Comparison of ENCODE assay signal across 12 cellular contexts in genomic region chr3:173037840-173038483, GRCh38.
"Had no signal": no experiment of that assay in that cellular context is flagged by ENCODE, and none has a peak within 500 bp of the region (broad histone marks: within the 10 kb centered on the region; RNA-seq: fewer than 3 reads in every experiment).

No MANE protein-coding gene starts in this region.

- H3K27me3 Mint-ChIP-seq: activated naive CD4-positive, alpha-beta T cell treated with anti-CD3 and anti-CD28 coated beads, Interleukin-2, amount 50 U/mL, for 24 hours; dendritic cell treated with granulocyte-macrophage colony-stimulating factor and Interleukin-4, amounts not matched to agents 40 ng/mL and 50 ng/mL, for 4 days; T-helper 17 cell had no signal

- H3K27me3 ChIP-seq: body of pancreas, esophagus muscularis mucosa, upper lobe of right lung had no signal

- H3K36me3 ChIP-seq: esophagus muscularis mucosa, upper lobe of right lung had no signal

- FAIRE-seq: islet of Langerhans had no signal

- H3K9me3 ChIP-seq: body of pancreas, esophagus muscularis mucosa, psoas muscle, upper lobe of right lung had no signal

- H3K4me3 Mint-ChIP-seq: activated naive CD4-positive, alpha-beta T cell treated with anti-CD3 and anti-CD28 coated beads, Interleukin-2, amount 50 U/mL, for 24 hours; dendritic cell treated with granulocyte-macrophage colony-stimulating factor and Interleukin-4, amounts not matched to agents 40 ng/mL and 50 ng/mL, for 4 days; T-helper 17 cell had no signal

- DNase-seq: amniotic stem cell; body of pancreas; psoas muscle; stimulated activated CD4-positive, alpha-beta T cell treated with anti-CD3 and anti-CD28 coated beads, Interleukin-12 subunit alpha, Interleukin-12 subunit beta, amount 100 ng/mL, for 4 hours; stimulated activated CD4-positive, alpha-beta T cell treated with anti-CD3 and anti-CD28 coated beads, Interleukin-2, amount 100 ng/mL, for 48 hours; stimulated activated naive CD4-positive, alpha-beta T cell treated with Interleukin-2 at 50 U/mL for 16 hours; T-helper 17 cell; upper lobe of right lung had no signal

- H3K4me1 Mint-ChIP-seq: activated naive CD4-positive, alpha-beta T cell treated with anti-CD3 and anti-CD28 coated beads, Interleukin-2, amount 50 U/mL, for 24 hours; T-helper 17 cell had no signal

- H3K9me3 Mint-ChIP-seq: dendritic cell treated with granulocyte-macrophage colony-stimulating factor and Interleukin-4, amounts not matched to agents 40 ng/mL and 50 ng/mL, for 4 days had no signal

- H3K36me3 Mint-ChIP-seq: activated naive CD4-positive, alpha-beta T cell treated with anti-CD3 and anti-CD28 coated beads, Interleukin-2, amount 50 U/mL, for 24 hours had no signal

- H3K27ac ChIP-seq: body of pancreas, esophagus muscularis mucosa, psoas muscle, upper lobe of right lung had no signal

- ATAC-seq: body of pancreas, psoas muscle, T-helper 17 cell, upper lobe of right lung had no signal

- H3K27ac Mint-ChIP-seq: activated naive CD4-positive, alpha-beta T cell treated with anti-CD3 and anti-CD28 coated beads, Interleukin-2, amount 50 U/mL, for 24 hours; dendritic cell treated with granulocyte-macrophage colony-stimulating factor and Interleukin-4, amounts not matched to agents 40 ng/mL and 50 ng/mL, for 4 days; T-helper 17 cell had no signal

- H3K4me3 ChIP-seq: body of pancreas, esophagus muscularis mucosa, psoas muscle, upper lobe of right lung had no signal

- H3K4me1 ChIP-seq: body of pancreas, esophagus muscularis mucosa, psoas muscle, upper lobe of right lung had no signal
